ENCODE assay signal across 29 cellular contexts in the genomic region with DNA sequence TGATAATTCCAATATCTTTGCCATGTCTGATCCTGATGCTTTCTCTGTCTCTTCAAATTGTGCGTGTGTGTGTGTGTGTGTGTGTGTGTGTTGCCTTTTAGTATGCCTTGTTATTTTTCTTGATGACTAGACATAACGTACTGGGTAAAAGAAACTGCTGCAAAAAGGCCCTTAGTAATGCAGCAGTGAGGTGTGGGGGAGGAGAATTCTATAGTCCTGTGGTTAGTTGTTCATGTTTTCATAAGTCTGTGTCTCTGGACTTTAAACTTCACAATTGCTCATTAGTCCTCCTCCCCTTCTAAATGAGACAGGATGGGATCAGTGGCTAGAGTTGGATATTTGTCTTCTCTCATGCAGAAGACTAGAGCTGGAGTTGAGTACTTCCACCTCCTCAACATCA.
"Had no signal": no experiment of that assay in that cellular context is flagged by ENCODE, and none has a peak within 500 bp of the region (broad histone marks: within the 10 kb centered on the region; RNA-seq: fewer than 3 reads in every experiment).

No MANE protein-coding gene starts in this region.

- ATAC-seq: activated CD4-positive, alpha-beta T cell treated with anti-CD3 and anti-CD28 coated beads for 36 hours; activated T-cell treated with anti-CD3 and anti-CD28 coated beads, Interleukin-2, amount 50 U/mL, for 4 hours; activated T-helper 17 cell treated with anti-CD3 and anti-CD28 coated beads, Interleukin-2, amount 50 U/mL, for 72 hours; esophagus mucosa; foreskin keratinocyte; gastrocnemius medialis; heart left ventricle had no signal

- H3K27me3 Mint-ChIP-seq: activated CD4-positive, alpha-beta memory T cell treated with anti-CD3 and anti-CD28 coated beads, Interleukin-2, amount 10 ng/mL, durations not matched to agents 7 days and 5 days; activated CD4-positive, alpha-beta T cell treated with anti-CD3 and anti-CD28 coated beads, Interleukin-2, amount 10 ng/mL, durations not matched to agents 24 days and 14 days had no signal

- H3K36me3 ChIP-seq: brain microvascular endothelial cell, colonic mucosa, gastrocnemius medialis, heart left ventricle had no signal

- H3K27me3 ChIP-seq: brain microvascular endothelial cell, colonic mucosa, foreskin keratinocyte had no signal

- H3K4me3 ChIP-seq: colonic mucosa, gastrocnemius medialis, heart left ventricle had no signal

- DNase-seq: activated CD4-positive, alpha-beta memory T cell treated with anti-CD3 and anti-CD28 coated beads, Interleukin-2, amount 10 ng/mL, durations not matched to agents 7 days and 5 days; activated CD4-positive, alpha-beta T cell treated with anti-CD3 and anti-CD28 coated beads for 36 hours; activated CD4-positive, alpha-beta T cell treated with anti-CD3 and anti-CD28 coated beads, Interleukin-2, amount 10 ng/mL, durations not matched to agents 24 days and 14 days; activated CD4-positive, alpha-beta T cell treated with anti-CD3 and anti-CD28 coated beads, Interleukin-2, amount 50 U/mL, for 4 hours; activated CD4-positive, CD25-positive, alpha-beta regulatory T cell; activated CD4-positive, CD25-positive, alpha-beta regulatory T cell treated with anti-CD3 and anti-CD28 coated beads, Interleukin-2, amount 50 U/mL, for 72 hours; activated effector memory CD4-positive, alpha-beta T cell treated with Interleukin-2 at 50 U/mL for 16 hours; activated gamma-delta T cell treated with Interleukin-2 at 50 U/mL for 16 hours; activated naive CD4-positive, alpha-beta T cell treated with anti-CD3 and anti-CD28 coated beads, Interleukin-2, amount 50 U/mL, for 16 hours; activated naive CD4-positive, alpha-beta T cell treated with Interleukin-2 at 50 U/mL for 16 hours; activated T-cell treated with anti-CD3 and anti-CD28 coated beads, Interleukin-2, amount 50 U/mL, for 4 hours; amniotic stem cell; anterior cingulate cortex; brain microvascular endothelial cell; caudate nucleus; colonic mucosa; effector CD8-positive, alpha-beta T cell; foreskin keratinocyte; gastrocnemius medialis; glutamatergic neuron; heart left ventricle; T-helper 2 cell had no signal

- H3K4me1 ChIP-seq: colonic mucosa, foreskin keratinocyte, gastrocnemius medialis, heart left ventricle had no signal

- H3K4me1 Mint-ChIP-seq: activated CD4-positive, alpha-beta memory T cell treated with anti-CD3 and anti-CD28 coated beads, Interleukin-2, amount 10 ng/mL, durations not matched to agents 7 days and 5 days; activated CD4-positive, alpha-beta T cell treated with anti-CD3 and anti-CD28 coated beads for 36 hours; activated CD4-positive, alpha-beta T cell treated with anti-CD3 and anti-CD28 coated beads, Interleukin-2, amount 10 ng/mL, durations not matched to agents 24 days and 14 days; activated T-helper 17 cell treated with anti-CD3 and anti-CD28 coated beads, Interleukin-2, amount 50 U/mL, for 72 hours had no signal

- FAIRE-seq: astrocyte, endometrium, endothelial cell of umbilical vein had no signal

- H3K36me3 Mint-ChIP-seq: activated naive CD8-positive, alpha-beta T cell had no signal

- H3K4me3 Mint-ChIP-seq: activated CD4-positive, alpha-beta memory T cell treated with anti-CD3 and anti-CD28 coated beads, Interleukin-2, amount 10 ng/mL, durations not matched to agents 7 days and 5 days; activated CD4-positive, alpha-beta T cell treated with anti-CD3 and anti-CD28 coated beads for 36 hours; activated CD4-positive, alpha-beta T cell treated with anti-CD3 and anti-CD28 coated beads, Interleukin-2, amount 10 ng/mL, durations not matched to agents 24 days and 14 days; activated naive CD8-positive, alpha-beta T cell; activated T-cell treated with anti-CD3 and anti-CD28 coated beads, Interleukin-2, amount 50 U/mL, for 4 hours; activated T-helper 17 cell treated with anti-CD3 and anti-CD28 coated beads, Interleukin-2, amount 50 U/mL, for 72 hours had no signal

- H3K27ac Mint-ChIP-seq: activated CD4-positive, alpha-beta memory T cell treated with anti-CD3 and anti-CD28 coated beads, Interleukin-2, amount 10 ng/mL, durations not matched to agents 7 days and 5 days; activated CD4-positive, alpha-beta T cell treated with anti-CD3 and anti-CD28 coated beads for 36 hours; activated CD4-positive, alpha-beta T cell treated with anti-CD3 and anti-CD28 coated beads, Interleukin-2, amount 10 ng/mL, durations not matched to agents 24 days and 14 days; activated naive CD8-positive, alpha-beta T cell; activated T-helper 17 cell treated with anti-CD3 and anti-CD28 coated beads, Interleukin-2, amount 50 U/mL, for 72 hours had no signal

- H3K27ac ChIP-seq: brain microvascular endothelial cell, colonic mucosa, epithelial cell of prostate, foreskin keratinocyte, gastrocnemius medialis, heart left ventricle had no signal

- H3K9me3 ChIP-seq: colonic mucosa, gastrocnemius medialis had no signal
